Comparison of ENCODE assay signal across 29 cellular contexts in genomic region chr10:60487543-60487942, GRCh38.
"Had no signal": no experiment of that assay in that cellular context is flagged by ENCODE, and none has a peak within 500 bp of the region (broad histone marks: within the 10 kb centered on the region; RNA-seq: fewer than 3 reads in every experiment).

No MANE protein-coding gene starts in this region.

- H3K9ac ChIP-seq: parathyroid adenoma had no signal

- H3K4me3 Mint-ChIP-seq: effector memory CD8-positive, alpha-beta T cell; immature natural killer cell; memory B cell; mesothelial cell of epicardium; naive B cell; natural killer cell treated with Interleukin-12 subunit alpha and Interleukin-12 subunit beta and Interleukin-15 and Interleukin-18, amount 100 ng/mL, for 72 hours; neural crest cell; stimulated activated memory B cell treated with anti-CD40 and anti-IgM and Interleukin-4, amounts not matched to agents 10 μg/mL and 1 μg/mL and 100 μg/mL, for 72 hours had no signal

- H3K27ac Mint-ChIP-seq: effector memory CD8-positive, alpha-beta T cell; immature natural killer cell; memory B cell; mesothelial cell of epicardium; naive B cell; natural killer cell treated with Interleukin-12 subunit alpha and Interleukin-12 subunit beta and Interleukin-15 and Interleukin-18, amount 100 ng/mL, for 72 hours; stimulated activated memory B cell treated with anti-CD40 and anti-IgM and Interleukin-4, amounts not matched to agents 10 μg/mL and 1 μg/mL and 100 μg/mL, for 72 hours had no signal

- H3K4me1 ChIP-seq: lower lobe of right lung, parathyroid adenoma, prostate gland, right atrium auricular region, testis, upper lobe of right lung, uterus had no signal

- FAIRE-seq: endometrium, frontal cortex had no signal

- H3K27me3 Mint-ChIP-seq: effector memory CD8-positive, alpha-beta T cell; stimulated activated memory B cell treated with anti-CD40 and anti-IgM and Interleukin-4, amounts not matched to agents 10 μg/mL and 1 μg/mL and 100 μg/mL, for 72 hours had no signal

- H3K27me3 ChIP-seq: right atrium auricular region, sigmoid colon, testis, tibial nerve, upper lobe of right lung, uterus had no signal

- H3K4me3 ChIP-seq: lower lobe of right lung, mucosa of descending colon, prostate gland, right atrium auricular region, sigmoid colon, testis, tibial nerve, upper lobe of right lung, uterus had no signal

- DNase-seq: cortex of kidney; effector memory CD8-positive, alpha-beta T cell; erythroblast; hypothalamus; immature natural killer cell; islet precursor cell; kidney glomerular epithelial cell; left ventricle myocardium superior; lower lobe of right lung; mucosa of descending colon; naive B cell; sigmoid colon; stimulated activated CD4-positive, alpha-beta T cell treated with anti-CD3 and anti-CD28 coated beads, Interleukin-4, amount 100 ng/mL, for 4 hours; stimulated activated naive CD8-positive, alpha-beta T cell treated with anti-CD3 and anti-CD28 coated beads, Interleukin-15, Interleukin-2, amounts not matched to agents 100 U/mL and 50 U/mL, for 24 hours; substantia nigra; testis; upper lobe of right lung; uterus had no signal

- H2AFZ ChIP-seq: parathyroid adenoma had no signal

- ATAC-seq: effector memory CD8-positive, alpha-beta T cell; left ventricle myocardium superior; lower lobe of right lung; mucosa of descending colon; natural killer cell treated with Interleukin-12 subunit alpha and Interleukin-12 subunit beta and Interleukin-15 and Interleukin-18, amount 100 ng/mL, for 72 hours; stimulated activated memory B cell treated with anti-CD40 and anti-IgM and Interleukin-4, amounts not matched to agents 10 μg/mL and 1 μg/mL and 100 μg/mL, for 72 hours; stimulated activated naive CD8-positive, alpha-beta T cell treated with anti-CD3 and anti-CD28 coated beads, Interleukin-15, Interleukin-2, amounts not matched to agents 100 U/mL and 50 U/mL, for 24 hours; upper lobe of right lung had no signal

- H3K27ac ChIP-seq: lower lobe of right lung, parathyroid adenoma, prostate gland, right atrium auricular region, sigmoid colon, testis, tibial nerve, upper lobe of right lung, uterus had no signal

- H3K36me3 ChIP-seq: lower lobe of right lung, prostate gland, right atrium auricular region, sigmoid colon, tibial nerve, upper lobe of right lung, uterus had no signal

- H3K36me3 Mint-ChIP-seq: immature natural killer cell; naive B cell; natural killer cell treated with Interleukin-12 subunit alpha and Interleukin-12 subunit beta and Interleukin-15 and Interleukin-18, amount 100 ng/mL, for 72 hours; stimulated activated memory B cell treated with anti-CD40 and anti-IgM and Interleukin-4, amounts not matched to agents 10 μg/mL and 1 μg/mL and 100 μg/mL, for 72 hours had no signal

- H3K9me3 ChIP-seq: lower lobe of right lung, mucosa of descending colon, prostate gland, right atrium auricular region, sigmoid colon, testis, tibial nerve, upper lobe of right lung, uterus had no signal

- H3K9me3 Mint-ChIP-seq: effector memory CD8-positive, alpha-beta T cell; memory B cell; naive B cell; neural crest cell; stimulated activated memory B cell treated with anti-CD40 and anti-IgM and Interleukin-4, amounts not matched to agents 10 μg/mL and 1 μg/mL and 100 μg/mL, for 72 hours had no signal

- H3K4me1 Mint-ChIP-seq: immature natural killer cell, neural crest cell had no signal
